ENCODE assay signal across 8 cellular contexts in the genomic region with DNA sequence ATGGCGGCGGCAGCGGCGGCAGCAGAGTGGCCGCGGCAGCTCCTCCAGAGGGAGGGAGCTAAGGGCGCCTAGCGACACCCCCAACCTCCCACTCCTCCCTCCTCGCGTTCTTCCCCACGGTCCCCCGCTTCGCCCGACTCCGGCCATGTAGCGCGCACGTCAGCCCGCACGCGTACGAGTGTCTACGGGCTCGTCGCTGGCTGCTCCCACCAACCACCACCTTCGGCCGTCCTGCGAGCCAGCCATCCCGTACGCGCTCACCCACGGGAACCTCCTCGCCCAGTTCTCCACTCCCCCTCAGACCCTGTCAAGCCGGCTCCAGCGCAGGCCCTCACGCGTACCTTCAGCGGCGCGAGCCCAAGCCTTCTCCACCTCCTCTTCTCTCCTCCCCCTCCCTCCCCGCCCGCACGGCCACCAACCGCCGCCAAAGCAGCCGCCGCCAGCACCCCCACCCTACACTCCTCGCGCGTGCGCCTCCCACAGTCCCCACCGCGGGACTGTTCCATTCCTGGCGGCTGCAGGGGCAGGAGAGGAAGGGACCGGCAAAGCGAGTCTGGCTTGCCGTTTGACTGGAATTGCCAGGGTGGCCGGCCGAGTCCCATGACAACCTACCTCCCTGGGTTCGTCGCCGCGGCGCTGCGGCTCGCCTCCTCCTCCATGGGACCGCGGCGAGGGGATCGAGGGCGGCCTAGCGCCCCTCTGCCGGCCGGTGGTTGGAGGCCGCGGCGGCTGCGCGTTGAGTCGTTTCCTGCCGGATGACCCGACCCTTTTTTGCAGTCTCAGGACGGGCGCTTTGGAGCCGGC. TPM values are rescaled to one million over a fixed set of nuclear protein-coding genes. Genes with fewer than 3 reads are reported as not detected.
A peak's percentile ranks its signal among the peaks of the same experiment; 100 is the strongest.
DNase-seq lines count a peak whose midpoint lies in the region; ATAC-seq and TF ChIP-seq lines count a peak whose summit lies in the region.

A gene (plus strand): TSS at position 774 of the 804 bp plus-strand sequence. CDS start 20,689 bp downstream, outside the sequence.
A gene with protein sequence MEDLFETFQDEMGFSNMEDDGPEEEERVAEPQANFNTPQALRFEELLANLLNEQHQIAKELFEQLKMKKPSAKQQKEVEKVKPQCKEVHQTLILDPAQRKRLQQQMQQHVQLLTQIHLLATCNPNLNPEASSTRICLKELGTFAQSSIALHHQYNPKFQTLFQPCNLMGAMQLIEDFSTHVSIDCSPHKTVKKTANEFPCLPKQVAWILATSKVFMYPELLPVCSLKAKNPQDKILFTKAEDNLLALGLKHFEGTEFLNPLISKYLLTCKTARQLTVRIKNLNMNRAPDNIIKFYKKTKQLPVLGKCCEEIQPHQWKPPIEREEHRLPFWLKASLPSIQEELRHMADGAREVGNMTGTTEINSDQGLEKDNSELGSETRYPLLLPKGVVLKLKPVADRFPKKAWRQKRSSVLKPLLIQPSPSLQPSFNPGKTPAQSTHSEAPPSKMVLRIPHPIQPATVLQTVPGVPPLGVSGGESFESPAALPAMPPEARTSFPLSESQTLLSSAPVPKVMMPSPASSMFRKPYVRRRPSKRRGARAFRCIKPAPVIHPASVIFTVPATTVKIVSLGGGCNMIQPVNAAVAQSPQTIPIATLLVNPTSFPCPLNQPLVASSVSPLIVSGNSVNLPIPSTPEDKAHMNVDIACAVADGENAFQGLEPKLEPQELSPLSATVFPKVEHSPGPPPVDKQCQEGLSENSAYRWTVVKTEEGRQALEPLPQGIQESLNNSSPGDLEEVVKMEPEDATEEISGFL (minus strand): TSS at position 457 of the 804 bp plus-strand sequence. CDS start 8,338 bp downstream, outside the sequence.

- H3K4me3 Mint-ChIP-seq in activated CD4-positive, alpha-beta T cell treated with anti-CD3 and anti-CD28 coated beads, Interleukin-2, amount 10 ng/mL, durations not matched to agents 7 days and 5 days = peak within 1 kb of the TSS; percentile 97

- DNase-seq in NCI-H748 (lab: John Stamatoyannopoulos, UW; ENCODE audit: unreplicated experiment) = peak; percentile 89
- DNase-seq in activated CD4-positive, alpha-beta T cell treated with anti-CD3 and anti-CD28 coated beads, Interleukin-2, amount 10 ng/mL, durations not matched to agents 7 days and 5 days = peak; percentile 92
- peak; percentile 94 for DNase-seq in coronary artery (ENCODE audit: low spot score)
- peak; percentile 97 for DNase-seq in left kidney (ENCODE audit: low read depth, low spot score)
- DNase-seq in stimulated activated CD4-positive, alpha-beta T cell treated with anti-CD3 and anti-CD28 coated beads, Interleukin-1b, Interleukin-23, amount 100 ng/mL, for 4 hours (ENCODE audit: low read depth in 2 of 2) = peak; percentile 85 to 87

- H3K27me3 ChIP-seq in BLaER1 treated with 17β-estradiol and CSF1 and Interleukin-3, amounts not matched to agents 10 nM and 100 nM = no peaks in the 10 kb centered on the region

- peaks cover 28 to 56% (median 40%) of the 10 kb centered on the region in 11 experiments for H4K20me1 ChIP-seq in BLaER1 treated with 17β-estradiol and CSF1 and Interleukin-3, amounts not matched to agents 10 nM and 100 nM

- POLR2A ChIA-PET in activated CD4-positive, alpha-beta T cell treated with anti-CD3 and anti-CD28 coated beads, Interleukin-2, amount 10 ng/mL, durations not matched to agents 7 days and 5 days (lab: Charles Lee) = interaction anchor here (0.6 kb wide), 1 partner anchor 26 kb away, joined by 6 read pairs; no protein-coding TSS in a partner anchor

- H3K9me3 Mint-ChIP-seq in activated CD4-positive, alpha-beta T cell treated with anti-CD3 and anti-CD28 coated beads, Interleukin-2, amount 10 ng/mL, durations not matched to agents 7 days and 5 days = no peaks in the 10 kb centered on the region

- CTCF ChIA-PET in activated CD4-positive, alpha-beta T cell treated with anti-CD3 and anti-CD28 coated beads, Interleukin-2, amount 10 ng/mL, durations not matched to agents 7 days and 5 days (lab: Charles Lee) = interaction anchor here (0.6 kb wide), 1 partner anchor 37 kb away, joined by 5 read pairs; no protein-coding TSS in a partner anchor

- H3K27ac ChIP-seq in BLaER1 treated with 17β-estradiol and CSF1 and Interleukin-3, amounts not matched to agents 10 nM and 100 nM = peak within 1 kb of the TSS; percentile 95 to 100 (median 100)
- peak within 1 kb of the TSS; percentile 90 to 100 for H3K27ac ChIP-seq in coronary artery

- TF ChIP-seq CTCF in coronary artery (IDR thresholded peaks at IDR 0.05) = peak; percentile 18

- ATAC-seq in GM19328 (IDR thresholded peaks at IDR 0.05; ENCODE audit: unreplicated experiment) (peak; percentile 80), HG03469 (IDR thresholded peaks at IDR 0.05; ENCODE audit: unreplicated experiment) (peak; percentile 47)

- H3K4me3 ChIP-seq in BLaER1 treated with 17β-estradiol and CSF1 and Interleukin-3, amounts not matched to agents 10 nM and 100 nM = peak within 1 kb of the TSS; percentile 86 to 100 (median 96)
- peak within 1 kb of the TSS; percentile 99 for H3K4me3 ChIP-seq in coronary artery

- H3K36me3 ChIP-seq in BLaER1 treated with 17β-estradiol and CSF1 and Interleukin-3, amounts not matched to agents 10 nM and 100 nM = peaks cover 30 to 51% (median 46%) of the 10 kb centered on the region in 11 experiments

- peak within 1 kb of the TSS; percentile 94 to 100 (median 100) for H3K9ac ChIP-seq in BLaER1 treated with 17β-estradiol and CSF1 and Interleukin-3, amounts not matched to agents 10 nM and 100 nM

- peaks cover 30% of the 10 kb centered on the region for H3K4me1 Mint-ChIP-seq in activated CD4-positive, alpha-beta T cell treated with anti-CD3 and anti-CD28 coated beads, Interleukin-2, amount 10 ng/mL, durations not matched to agents 7 days and 5 days

- no peaks in the 10 kb centered on the region for H3K27me3 Mint-ChIP-seq in activated CD4-positive, alpha-beta T cell treated with anti-CD3 and anti-CD28 coated beads, Interleukin-2, amount 10 ng/mL, durations not matched to agents 7 days and 5 days

- peaks cover 22% of the 10 kb centered on the region for H3K36me3 Mint-ChIP-seq in activated CD4-positive, alpha-beta T cell treated with anti-CD3 and anti-CD28 coated beads, Interleukin-2, amount 10 ng/mL, durations not matched to agents 7 days and 5 days (ENCODE audit: low read depth)

- peaks cover 16 to 32% (median 30%) of the 10 kb centered on the region in 11 experiments for H3K9me3 ChIP-seq in BLaER1 treated with 17β-estradiol and CSF1 and Interleukin-3, amounts not matched to agents 10 nM and 100 nM (replicated peaks in 1 of 11)

- peak within 1 kb of the TSS; percentile 82 to 93 (median 89) for H3K4me2 ChIP-seq in BLaER1 treated with 17β-estradiol and CSF1 and Interleukin-3, amounts not matched to agents 10 nM and 100 nM

- H3K4me1 ChIP-seq in BLaER1 treated with 17β-estradiol and CSF1 and Interleukin-3, amounts not matched to agents 10 nM and 100 nM = peaks cover 20 to 44% (median 29%) of the 10 kb centered on the region in 10 experiments

- H3K27ac Mint-ChIP-seq in activated CD4-positive, alpha-beta T cell treated with anti-CD3 and anti-CD28 coated beads, Interleukin-2, amount 10 ng/mL, durations not matched to agents 7 days and 5 days = peak within 1 kb of the TSS; percentile 99

RNA-seq across cellular contexts. Expression of the first gene that starts in this region (rescaled TPM):
- total RNA-seq in activated CD4-positive, alpha-beta T cell treated with anti-CD3 and anti-CD28 coated beads, Interleukin-2, amount 10 ng/mL, durations not matched to agents 7 days and 5 days = 100 to 1,000 TPM; 123 to 129 TPM

RNA-seq across cellular contexts. Expression of the second gene that starts in this region (rescaled TPM):
- total RNA-seq in activated CD4-positive, alpha-beta T cell treated with anti-CD3 and anti-CD28 coated beads, Interleukin-2, amount 10 ng/mL, durations not matched to agents 7 days and 5 days = 10 to 100 TPM; 68.9 to 81.9 TPM

Comparison
In these comparisons a context has a peak if more than half of its experiments do, and no peak if none do; other contexts are left out.
1. Peak in every context shown above with its lines: DNase-seq, ATAC-seq, H3K4me3 ChIP-seq and H3K27ac ChIP-seq.